ENCODE assay signal across 8 cellular contexts in the genomic region with DNA sequence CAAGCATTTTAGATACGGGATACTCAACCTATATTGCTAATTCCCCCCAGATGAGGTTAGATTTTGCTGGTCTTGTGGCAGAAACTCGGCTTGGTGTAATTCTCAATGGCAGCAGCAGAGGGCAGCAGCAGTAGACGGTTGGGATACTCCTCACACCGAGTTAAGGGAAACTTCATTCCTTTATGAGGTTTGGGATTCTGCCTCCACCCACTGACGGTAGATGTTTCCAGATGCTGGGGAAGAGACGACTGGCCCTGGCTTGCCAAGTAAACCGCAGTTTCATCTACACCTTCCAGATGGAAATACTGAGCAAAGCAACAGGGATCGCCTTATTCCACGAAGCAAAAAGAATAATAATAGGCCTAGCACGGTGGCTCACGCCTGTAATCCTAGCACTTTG. TPM values are rescaled to one million over a fixed set of nuclear protein-coding genes. Genes with fewer than 3 reads are reported as not detected.
DNase-seq lines count a peak whose midpoint lies in the region; ATAC-seq, FAIRE-seq and TF ChIP-seq lines count a peak whose summit lies in the region.

No MANE protein-coding gene starts in this region.

- H3K27me3 ChIP-seq in left ventricle myocardium inferior (ENCODE audit: low read depth), result no peaks in the 10 kb centered on the region

- ATAC-seq in HG03457 (IDR thresholded peaks at IDR 0.05; ENCODE audit: unreplicated experiment) (no peak), GM18498 (IDR thresholded peaks at IDR 0.05; ENCODE audit: unreplicated experiment) (no peak)

- H3K4me1 ChIP-seq in left ventricle myocardium inferior, result peaks cover 15% of the 10 kb centered on the region

- intact Hi-C loops in left ventricle myocardium inferior (cut with micrococcal nuclease), result loop anchor here (5.0 kb wide), 1 partner anchor 201 kb away; no protein-coding TSS in a partner anchor

- TF ChIP-seq CTCF in left ventricle myocardium inferior (IDR thresholded peaks at IDR 0.05; ENCODE audit: borderline replicate concordance), result peak; percentile 91

- no peak overlapping the region for H3K27ac ChIP-seq in left ventricle myocardium inferior (replicated peaks)

- H3K4me3 ChIP-seq in left ventricle myocardium inferior, result no peak overlapping the region

- peaks cover 2% of the 10 kb centered on the region for H3K9me3 ChIP-seq in left ventricle myocardium inferior (replicated peaks)

- no peak for TF ChIP-seq POLR2A in GM12892 (IDR thresholded peaks at IDR 0.05; ENCODE audit: low read depth, low read length)

- peak; percentile 33 for DNase-seq in GM12892 (ENCODE audit: insufficient read length)
- DNase-seq in NCI-H146 treated with DMSO at 0.1 percent for 48 hours (lab: John Stamatoyannopoulos, UW; ENCODE audit: unreplicated experiment), result peak; percentile 56
- peak; percentile 23 to 68 (median 53) for DNase-seq in T-helper 1 cell
- DNase-seq in amniotic epithelial cell (ENCODE audit: low read depth), result peak; percentile 75
- DNase-seq in left ventricle myocardium inferior, result peak; percentile 86
- DNase-seq in renal cortical epithelial cell (ENCODE audit: low read depth), result peak; percentile 71

- peak; percentile 92 for FAIRE-seq in GM12892 (lab: Jason Lieb, UNC)

- H3K36me3 ChIP-seq in left ventricle myocardium inferior, result no peaks in the 10 kb centered on the region

RNA-seq across cellular contexts. Expression of gene TBC1D7, which starts 8.2 kb away (rescaled TPM):
- 38.1 TPM for polyA plus RNA-seq in GM12892 (2012; ENCODE audit: missing spikeins)
- total RNA-seq in left ventricle myocardium inferior (40.2 TPM), renal cortical epithelial cell (18.2 and 18.4 TPM in 2 replicates)

Comparison
In these comparisons a context has a peak if more than half of its experiments do, and no peak if none do; other contexts are left out.
1. DNase-seq: peak in every context shown above with its lines; median percentile 86 in left ventricle myocardium inferior; 75 in amniotic epithelial cell; 71 in renal cortical epithelial cell; 56 in NCI-H146 treated with DMSO at 0.1 percent for 48 hours; 53 in T-helper 1 cell; 33 in GM12892.